Comparison of ENCODE assay signal across 8 cellular contexts in the genomic region with DNA sequence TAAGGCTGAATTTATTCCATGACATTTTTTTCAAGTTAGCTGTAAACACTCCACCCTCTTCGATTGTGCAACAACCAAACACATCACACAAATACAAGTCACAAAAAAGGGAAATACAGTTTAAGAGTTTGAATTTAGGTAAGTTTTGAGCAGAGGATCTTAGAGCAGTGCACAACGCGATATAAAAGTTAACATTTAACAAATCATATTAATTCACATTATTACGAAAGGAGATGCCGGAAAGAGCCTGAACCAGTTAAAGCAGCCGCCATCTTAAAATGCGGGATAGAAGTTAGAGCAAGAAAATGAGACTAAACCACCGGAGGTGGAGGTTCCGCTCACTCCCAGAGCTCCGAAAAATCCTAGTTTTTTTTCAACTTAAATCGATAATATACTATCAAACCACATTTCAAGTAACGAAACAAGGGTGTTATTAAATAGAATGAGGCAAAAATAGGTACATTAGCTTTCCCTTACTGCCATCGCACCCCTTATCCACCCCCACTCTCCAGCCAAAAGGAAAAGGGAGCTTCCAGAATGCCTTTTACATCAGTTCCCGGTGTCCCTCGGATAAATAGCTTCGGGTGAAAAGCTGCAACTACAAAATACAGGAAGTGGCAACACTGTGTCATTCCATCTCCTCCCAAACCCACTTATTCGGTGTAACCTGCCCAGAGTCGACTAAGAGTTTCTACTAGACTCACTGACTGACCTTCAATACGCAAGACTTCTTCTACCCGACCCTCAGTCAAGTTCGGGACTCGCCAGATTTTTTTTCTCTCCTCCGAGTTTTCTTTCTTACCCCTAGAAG. TPM values are rescaled to one million over a fixed set of nuclear protein-coding genes. Genes with fewer than 3 reads are reported as not detected.
DNase-seq lines count a peak whose midpoint lies in the region; ATAC-seq and TF ChIP-seq lines count a peak whose summit lies in the region.

No MANE protein-coding gene starts in this region.

- H3K36me3 Mint-ChIP-seq in endodermal cell (ENCODE audit: low read depth) = peaks cover 13% of the 10 kb centered on the region

- H3K4me3 Mint-ChIP-seq in endodermal cell = no peak overlapping the region

- peak; percentile 28 for DNase-seq in activated T-cell treated with anti-CD3 and anti-CD28 coated beads for 24 hours (ENCODE audit: low read depth)
- no peak for DNase-seq in activated T-cell treated with anti-CD3 and anti-CD28 coated beads, Interleukin-2, amount 50 U/mL, for 1 hour
- DNase-seq in NB4 (ENCODE audit: low read depth) = peak; percentile 81
- DNase-seq in endodermal cell = peak; percentile 65
- DNase-seq in aorta = peak in 1 of 2 donors; percentile 48

- intact Hi-C loops in aorta (cut with DNase I) = loop anchor here (5.0 to 10.0 kb wide), 6 partner anchors 42 to 372 kb away; a partner anchor contains a TSS

- no peak for TF ChIP-seq POLR2A in NB4 (IDR thresholded peaks at IDR 0.05; ENCODE audit: extremely low read depth, insufficient read length)

- no peaks in the 10 kb centered on the region for H3K9me3 ChIP-seq in endodermal cell (ENCODE audit: control insufficient read depth, low read length)
- no peaks in the 10 kb centered on the region for H3K9me3 ChIP-seq in mucosa of rectum (ENCODE audit: control insufficient read depth in 2 of 2, low read length in 2 of 2)
- H3K9me3 ChIP-seq in aorta (ENCODE audit: control insufficient read depth, low read length) = no peaks in the 10 kb centered on the region

- no peaks in the 10 kb centered on the region for H3K27me3 Mint-ChIP-seq in endodermal cell (ENCODE audit: insufficient read depth)

- peak overlapping the region; percentile 100 for H3K27ac ChIP-seq in endodermal cell (ENCODE audit: low read depth, low read length)
- H3K27ac ChIP-seq in mucosa of rectum (ENCODE audit: low read depth in 2 of 2, low read length in 2 of 2) = peak overlapping the region; percentile 99 to 100
- H3K27ac ChIP-seq in aorta (ENCODE audit: low read depth in 1 of 2, low read length in 2 of 2) = peak overlapping the region; percentile 90 to 97

- peaks cover 27% of the 10 kb centered on the region for H3K4me1 Mint-ChIP-seq in endodermal cell

- H3K27me3 ChIP-seq in endodermal cell (ENCODE audit: control insufficient read depth, insufficient read depth, low read length, poor library complexity, severe bottlenecking) (no peaks in the 10 kb centered on the region), mucosa of rectum (ENCODE audit: control insufficient read depth in 2 of 2, insufficient read depth in 2 of 2, low read length in 2 of 2) (no peaks in the 10 kb centered on the region), aorta (ENCODE audit: control insufficient read depth in 1 of 2, insufficient read depth in 2 of 2, low read length in 1 of 2) (no peaks in the 10 kb centered on the region)

- H3K4me1 ChIP-seq in endodermal cell (ENCODE audit: control insufficient read depth, insufficient read depth, low read length) (peaks cover 4% of the 10 kb centered on the region), mucosa of rectum (ENCODE audit: control insufficient read depth in 2 of 2, insufficient read depth in 2 of 2, low read length in 2 of 2) (peaks cover 30 to 52% of the 10 kb centered on the region in 2 donors), aorta (ENCODE audit: control insufficient read depth in 1 of 2, insufficient read depth in 2 of 2, low read length in 2 of 2) (peaks cover 0 to 8% of the 10 kb centered on the region in 2 donors)

- 0 to 1% methylated on average over 12 to 22 of the region's 23 CpGs for WGBS in endodermal cell (ENCODE audit: insufficient coverage in 1 of 2, insufficient read length in 1 of 2), 2 experiments
- 0% methylated on average over 23 of the region's 23 CpGs for WGBS in aorta, 2 donors

- ATAC-seq in aorta (ENCODE audit: low FRiP score) (peak; percentile 0), GM21447 (IDR thresholded peaks at IDR 0.05; ENCODE audit: unreplicated experiment) (no peak)

- TF ChIP-seq CTCF in NB4 (IDR thresholded peaks at IDR 0.05; ENCODE audit: low read depth, low read length) = no peak
- no peak for TF ChIP-seq CTCF in WI38 (IDR thresholded peaks at IDR 0.05; ENCODE audit: low read depth, low read length)
- TF ChIP-seq CTCF in endodermal cell (conservative IDR thresholded peaks at IDR 0.05) = no peak

- no peak overlapping the region for H3K27ac Mint-ChIP-seq in endodermal cell

- H3K4me3 ChIP-seq in NB4 (ENCODE audit: low read depth, low read length) = peak overlapping the region; percentile 98
- H3K4me3 ChIP-seq in WI38 (ENCODE audit: low read depth, low read length) = peak overlapping the region; percentile 99
- H3K4me3 ChIP-seq in endodermal cell (ENCODE audit: low read length) = peak overlapping the region; percentile 94
- peak overlapping the region; percentile 80 to 89 for H3K4me3 ChIP-seq in mucosa of rectum (ENCODE audit: low read length in 2 of 2)
- peak overlapping the region; percentile 57 to 94 for H3K4me3 ChIP-seq in aorta (ENCODE audit: low read length in 2 of 2)

- H3K36me3 ChIP-seq in endodermal cell (ENCODE audit: control insufficient read depth, insufficient read depth, low read length) = peaks cover 54% of the 10 kb centered on the region
- H3K36me3 ChIP-seq in mucosa of rectum (ENCODE audit: control insufficient read depth in 2 of 2, insufficient read depth in 2 of 2, low read length in 2 of 2) = no peaks in the 10 kb centered on the region
- no peaks in the 10 kb centered on the region for H3K36me3 ChIP-seq in aorta (ENCODE audit: control insufficient read depth in 1 of 2, insufficient read depth in 2 of 2, low read length in 1 of 2)

- H3K9ac ChIP-seq in endodermal cell (ENCODE audit: extremely low read depth, low read length, poor library complexity, severe bottlenecking) (peak overlapping the region; percentile 98), mucosa of rectum (ENCODE audit: low read depth in 1 of 2, low read length in 2 of 2) (peak overlapping the region; percentile 96 to 98)

- no peaks in the 10 kb centered on the region for H3K9me3 Mint-ChIP-seq in endodermal cell

RNA-seq across cellular contexts. Expression of a gene that starts 1.9 kb away (rescaled TPM):
- total RNA-seq in endodermal cell (100 to 1,000 TPM; 283 to 310 TPM), aorta (100 to 1,000 TPM; 274 to 292 TPM)
- polyA plus RNA-seq in endodermal cell (2013, experiment 1 of 2) = 349 TPM
- polyA plus RNA-seq in endodermal cell (2013, experiment 2 of 2) = 290 TPM
- polyA plus RNA-seq in aorta = 100 to 1,000 TPM; 195 to 277 TPM

RNA-seq across cellular contexts. Expression of a gene that starts 43.3 kb away (rescaled TPM):
- total RNA-seq in endodermal cell (10 to 100 TPM; 36.9 to 38.5 TPM), aorta (10 to 100 TPM; 16.7 to 19.3 TPM)
- polyA plus RNA-seq in endodermal cell (2013, experiment 1 of 2) = 50.0 TPM
- polyA plus RNA-seq in endodermal cell (2013, experiment 2 of 2) = 54.6 TPM
- 10 to 100 TPM; 16.2 to 22.5 TPM for polyA plus RNA-seq in aorta
